8 cellular contexts compared by ENCODE assay signal in the genomic region with DNA sequence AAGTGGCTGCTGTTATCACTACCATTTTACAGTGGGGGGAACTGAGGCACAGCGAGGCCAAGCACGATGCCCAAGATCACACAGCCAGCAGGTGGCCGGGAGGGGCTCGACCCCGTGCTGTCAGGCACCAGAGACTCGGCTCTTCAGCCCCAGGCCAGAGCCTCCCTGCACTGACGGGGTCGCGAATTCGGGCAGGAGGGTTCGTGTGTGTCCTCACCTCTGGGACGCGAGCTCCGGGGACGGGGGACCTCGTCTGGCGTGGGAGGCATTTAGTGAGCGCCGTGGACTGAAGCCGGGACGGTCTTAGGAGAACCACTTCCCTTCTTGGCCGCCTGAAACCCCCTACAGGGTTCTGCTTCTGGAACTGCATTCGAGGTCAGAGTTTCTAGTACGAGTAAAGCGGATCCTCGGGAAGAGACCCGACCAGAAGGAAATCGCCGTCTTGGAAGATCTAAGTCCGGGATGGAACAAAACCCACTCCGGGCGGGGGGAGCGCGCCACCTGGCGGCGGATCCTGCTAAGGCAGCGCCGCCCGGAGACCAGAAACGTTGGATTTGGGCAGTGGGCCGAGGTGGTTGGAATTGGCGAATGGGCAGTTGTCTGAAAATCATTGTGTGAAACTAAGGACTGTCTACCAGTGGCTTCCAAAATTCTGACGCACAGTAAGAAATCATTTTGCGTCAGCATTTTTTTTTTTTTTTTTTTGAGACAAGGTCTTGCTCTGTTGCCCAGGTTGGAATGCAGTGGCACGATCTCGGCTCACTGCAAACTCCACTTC.
DNase-seq lines count a peak whose midpoint lies in the region; ATAC-seq and TF ChIP-seq lines count a peak whose summit lies in the region.

No MANE protein-coding gene starts in this region.

- TF ChIP-seq CTCF in choroid plexus epithelial cell (conservative IDR thresholded peaks at IDR 0.05; ENCODE audit: low read depth, low read length): peak; percentile 99

- peak overlapping the region; percentile 54 for H3K4me3 ChIP-seq in choroid plexus epithelial cell (ENCODE audit: low read depth, low read length)

- ATAC-seq in GM21576 (IDR thresholded peaks at IDR 0.05; ENCODE audit: unreplicated experiment): no peak

- DNase-seq in NOMO-1 (lab: John Stamatoyannopoulos, UW; ENCODE audit: unreplicated experiment in 2 of 2) (peak; percentile 39 to 68), NOMO-1 treated with dmso at 0.1 percent for 144 hours (lab: John Stamatoyannopoulos, UW; ENCODE audit: unreplicated experiment) (no peak), NCI-H2196 treated with DMSO at 0.1 percent for 48 hours (lab: John Stamatoyannopoulos, UW; ENCODE audit: unreplicated experiment) (peak; percentile 35), choroid plexus epithelial cell (ENCODE audit: low read depth) (peak; percentile 87), kidney glomerular epithelial cell (lab: John Stamatoyannopoulos, UW) (peak; percentile 69)
- peak; percentile 52 to 62 for DNase-seq in activated CD4-positive, alpha-beta T cell treated with anti-CD3 and anti-CD28 coated beads for 4 hours
- peak; percentile 73 for DNase-seq in stimulated activated CD4-positive, alpha-beta T cell treated with anti-CD3 and anti-CD28 coated beads, Interleukin-15, amount 100 ng/mL, for 24 hours
